ENCODE assay signal across 35 cellular contexts in genomic region chr4:38065900-38066299, GRCh38.
"Had no signal": no experiment of that assay in that cellular context is flagged by ENCODE, and none has a peak within 500 bp of the region (broad histone marks: within the 10 kb centered on the region; RNA-seq: fewer than 3 reads in every experiment).

No MANE protein-coding gene starts in this region.

- DNase-seq: Karpas-422, Kasumi-1, MG63, MM.1S, MV-4-11, NCI-H1048, NCI-H1092, NCI-H1092 treated with DMSO at 0.1 percent for 48 hours, NCI-H1105, NCI-H1105 treated with DMSO at 0.1 percent for 48 hours, NCI-H1417, NCI-H1417 treated with DMSO at 0.1 percent for 48 hours, NCI-H1436, NCI-H1436 treated with DMSO at 0.1 percent for 48 hours, NCI-H146, NCI-H1694, NCI-H1694 treated with DMSO at 0.1 percent for 48 hours, NCI-H187, NCI-H187 treated with DMSO at 0.1 percent for 48 hours, NCI-H1930, NCI-H2029, NCI-H2029 treated with DMSO at 0.1 percent for 48 hours, NCI-H2081, NCI-H2081 treated with DMSO at 0.1 percent for 48 hours, NCI-H2107, NCI-H2171, NCI-H2171 treated with DMSO at 0.1 percent for 48 hours, NCI-H2227 treated with DMSO at 0.1 percent for 48 hours, NCI-H226, NCI-H345, NCI-H446, NCI-H446 treated with DMSO at 0.1 percent for 48 hours, NCI-H510A, NCI-H510A treated with DMSO at 0.1 percent for 48 hours, NCI-H524 had no signal

- H3K4me3 ChIP-seq: MG63 had no signal

- H3K27me3 ChIP-seq: MG63 had no signal

- H3K36me3 ChIP-seq: MG63 had no signal

- H3K9me3 ChIP-seq: MG63 had no signal
